Comparison of ENCODE assay signal across 8 cellular contexts in the genomic region with DNA sequence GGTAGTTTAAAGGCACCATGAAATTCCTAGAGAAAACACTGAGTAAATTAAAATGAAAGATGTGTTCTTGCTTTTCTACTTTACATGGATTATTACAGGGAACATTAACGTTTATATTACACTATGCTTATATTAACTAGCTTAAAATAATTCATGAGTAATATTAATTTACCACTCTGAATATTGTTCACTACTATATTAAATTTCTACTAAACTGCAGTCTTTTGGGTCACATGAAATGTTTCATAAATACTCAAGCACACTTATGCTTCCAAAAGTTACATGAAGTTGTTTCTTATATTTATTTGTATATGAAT. TPM values are rescaled to one million over a fixed set of nuclear protein-coding genes. Genes with fewer than 3 reads are reported as not detected.
DNase-seq lines count a peak whose midpoint lies in the region; ATAC-seq and TF ChIP-seq lines count a peak whose summit lies in the region.

No MANE protein-coding gene starts in this region.

- H3K27ac Mint-ChIP-seq in activated CD4-positive, alpha-beta T cell treated with anti-CD3 and anti-CD28 coated beads for 36 hours = peak overlapping the region; percentile 95
- peak overlapping the region; percentile 95 to 97 for H3K27ac Mint-ChIP-seq in activated naive CD4-positive, alpha-beta T cell treated with anti-CD3 and anti-CD28 coated beads, Interleukin-2, amount 50 U/mL, for 72 hours

- H3K27me3 Mint-ChIP-seq in activated CD4-positive, alpha-beta T cell treated with anti-CD3 and anti-CD28 coated beads for 36 hours = no peaks in the 10 kb centered on the region

- intact Hi-C loops in activated CD4-positive, alpha-beta T cell treated with anti-CD3 and anti-CD28 coated beads for 36 hours (cut with DNase I, micrococcal nuclease) = loop anchor here (1.0 to 5.0 kb wide), 4 partner anchors 71 to 563 kb away; a partner anchor contains a TSS
- intact Hi-C loops in right lobe of liver (cut with DNase I) = no loop called here

- H3K4me1 Mint-ChIP-seq in activated CD4-positive, alpha-beta T cell treated with anti-CD3 and anti-CD28 coated beads for 36 hours = peaks cover 55% of the 10 kb centered on the region

- CTCF ChIA-PET in activated CD4-positive, alpha-beta T cell treated with anti-CD3 and anti-CD28 coated beads for 36 hours (lab: Charles Lee) = interaction anchor here (1.2 to 1.3 kb wide), 2 partner anchors 24 to 247 kb away, joined by 3 read pairs; no protein-coding TSS in a partner anchor

- H3K9me3 ChIP-seq in right lobe of liver = no peaks in the 10 kb centered on the region

- no peak for TF ChIP-seq CTCF in right lobe of liver (IDR thresholded peaks at IDR 0.05)

- no peak overlapping the region for H3K4me3 ChIP-seq in right lobe of liver

- 0% methylated on average over 1 of the region's 1 CpG for WGBS in right lobe of liver (ENCODE audit: insufficient coverage, low coverage, low lambda C conversion rate, missing lambda C conversion rate)

- peaks cover 0 to 41% (median 20%) of the 10 kb centered on the region in 4 donors for H3K4me1 ChIP-seq in right lobe of liver

- no peaks in the 10 kb centered on the region for H3K27me3 ChIP-seq in right lobe of liver

- no peak for ATAC-seq in activated CD4-positive, alpha-beta T cell treated with anti-CD3 and anti-CD28 coated beads for 36 hours
- no peak for ATAC-seq in activated naive CD4-positive, alpha-beta T cell treated with anti-CD3 and anti-CD28 coated beads, Interleukin-2, amount 50 U/mL, for 72 hours
- no peak for ATAC-seq in right lobe of liver
- no peak for ATAC-seq in HG03175 (IDR thresholded peaks at IDR 0.05; ENCODE audit: unreplicated experiment)

- no peaks in the 10 kb centered on the region for H3K36me3 ChIP-seq in right lobe of liver

- DNase-seq in activated CD4-positive, alpha-beta T cell treated with anti-CD3 and anti-CD28 coated beads for 36 hours = no peak
- no peak for DNase-seq in activated CD4-positive, alpha-beta T cell treated with anti-CD3 and anti-CD28 coated beads, Interleukin-2, amount 50 U/mL, for 4 hours
- DNase-seq in activated naive CD4-positive, alpha-beta T cell treated with anti-CD3 and anti-CD28 coated beads, Interleukin-2, amount 50 U/mL, for 72 hours (ENCODE audit: low spot score in 2 of 2) = no peak
- no peak for DNase-seq in right lobe of liver
- no peak for DNase-seq in SW480 (ENCODE audit: low spot score)
- DNase-seq in GDM1 (lab: John Stamatoyannopoulos, UW) = no peak

- H3K27ac ChIP-seq in right lobe of liver (peak overlapping the region; percentile 90 to 100 (median 97)), temporal lobe (ENCODE audit: low read depth, low read length) (peak overlapping the region; percentile 99)

- no peaks in the 10 kb centered on the region for H3K9me3 Mint-ChIP-seq in activated CD4-positive, alpha-beta T cell treated with anti-CD3 and anti-CD28 coated beads for 36 hours (ENCODE audit: low read depth)
- H3K9me3 Mint-ChIP-seq in activated naive CD4-positive, alpha-beta T cell treated with anti-CD3 and anti-CD28 coated beads, Interleukin-2, amount 50 U/mL, for 72 hours = no peaks in the 10 kb centered on the region

- H3K4me3 Mint-ChIP-seq in activated CD4-positive, alpha-beta T cell treated with anti-CD3 and anti-CD28 coated beads for 36 hours = peak overlapping the region; percentile 36

- TF ChIP-seq POLR2A in right lobe of liver (IDR thresholded peaks at IDR 0.05) = no peak

- H3K36me3 Mint-ChIP-seq in activated CD4-positive, alpha-beta T cell treated with anti-CD3 and anti-CD28 coated beads for 36 hours (ENCODE audit: low read depth) = peaks cover 8% of the 10 kb centered on the region
- peaks cover 7 to 8% of the 10 kb centered on the region in 2 donors for H3K36me3 Mint-ChIP-seq in activated naive CD4-positive, alpha-beta T cell treated with anti-CD3 and anti-CD28 coated beads, Interleukin-2, amount 50 U/mL, for 72 hours

- POLR2A ChIA-PET in activated CD4-positive, alpha-beta T cell treated with anti-CD3 and anti-CD28 coated beads for 36 hours (lab: Charles Lee) = interaction anchor here (1.0 to 1.7 kb wide), 3 partner anchors 16 to 563 kb away, joined by 3 to 10 read pairs (median 6); a partner anchor contains a TSS

RNA-seq across cellular contexts. Expression of a gene that starts 3.4 kb away (rescaled TPM):
- 10 to 100 TPM; 49.7 to 62.1 TPM for total RNA-seq in activated CD4-positive, alpha-beta T cell treated with anti-CD3 and anti-CD28 coated beads for 36 hours
- 10 to 100 TPM; 64.7 to 83.4 TPM for total RNA-seq in activated naive CD4-positive, alpha-beta T cell treated with anti-CD3 and anti-CD28 coated beads, Interleukin-2, amount 50 U/mL, for 72 hours
- total RNA-seq in right lobe of liver = 10 to 100 TPM; 16.5 to 48.8 (median 25.6) TPM
- total RNA-seq in temporal lobe = 33.2 TPM

RNA-seq across cellular contexts. Expression of a gene that starts 5.2 kb away (rescaled TPM):
- total RNA-seq in activated CD4-positive, alpha-beta T cell treated with anti-CD3 and anti-CD28 coated beads for 36 hours = 10 to 100 TPM; 26.8 to 33.0 TPM
- 10 to 100 TPM; 25.3 to 36.0 TPM for total RNA-seq in activated naive CD4-positive, alpha-beta T cell treated with anti-CD3 and anti-CD28 coated beads, Interleukin-2, amount 50 U/mL, for 72 hours
- total RNA-seq in right lobe of liver (10 to 100 TPM; 20.6 to 56.9 (median 31.1) TPM), temporal lobe (25.3 TPM)

Comparison
In these comparisons a context has a peak if more than half of its experiments do, and no peak if none do; other contexts are left out.
1. intact Hi-C loops: an anchor here in activated CD4-positive, alpha-beta T cell treated with anti-CD3 and anti-CD28 coated beads for 36 hours (1.0 to 5.0 kb wide); none called in right lobe of liver.